ENCODE assay signal across 17 cellular contexts in genomic region chr17:77535435-77535834, GRCh38.
DNase-seq lines count a peak whose midpoint lies in the region; ATAC-seq, FAIRE-seq and TF ChIP-seq lines count a peak whose summit lies in the region.
"Had no signal": no experiment of that assay in that cellular context is flagged by ENCODE, and none has a peak within 500 bp of the region (broad histone marks: within the 10 kb centered on the region; RNA-seq: fewer than 3 reads in every experiment).

No MANE protein-coding gene starts in this region.

- BruUV-seq in K562 (replicated peaks; lab: Mats Ljungman, UMichigan) = no TSS peak

- 0 out of 2 replicates have a peak overlapping the region, but pooled peaks have one; percentile 17 for H3K4me2 ChIP-seq in K562 (ENCODE audit: insufficient read depth, low read length)
- no peak overlapping the region for H3K4me2 ChIP-seq in parathyroid adenoma (ENCODE audit: low read length)

- no peak for TF ChIP-seq POLR2A in K562 (conservative IDR thresholded peaks at IDR 0.05)

- POLR2A ChIA-PET in K562 (lab: Yijun Ruan, JAX) = no interaction called here

- CTCF ChIA-PET in K562 (lab: Yijun Ruan, JAX; ENCODE audit: low intra/inter-chr PET ratio) = no interaction called here

- TF ChIP-seq RAD21 in K562 (CRISPR knock-in tag; conservative IDR thresholded peaks at IDR 0.05 in 1 of 2, IDR thresholded peaks at IDR 0.05 in 1 of 2) = no peak

- DNase-seq in BE2C (peak; percentile 51), MG63 (peak; percentile 64), K562 (ENCODE audit: extremely low read depth in 1 of 4, low spot score in 3 of 4) (no peak)
- DNase-seq in stimulated activated CD4-positive, alpha-beta T cell treated with anti-CD3 and anti-CD28 coated beads, Interleukin-12 subunit alpha, Interleukin-12 subunit beta, amount 100 ng/mL, for 4 hours = no peak
- DNase-seq in activated CD4-positive, CD25-positive, alpha-beta regulatory T cell treated with anti-CD3 and anti-CD28 coated beads, Interleukin-2, amount 50 U/mL, for 72 hours = no peak
- DNase-seq: mesendoderm, MV-4-11, NCI-H2107, NCI-H526 treated with DMSO at 0.1 percent for 48 hours had no signal

- H3K36me3 ChIP-seq in BE2C = no peaks in the 10 kb centered on the region
- no peaks in the 10 kb centered on the region for H3K36me3 ChIP-seq in MG63
- no peaks in the 10 kb centered on the region for H3K36me3 ChIP-seq in K562 (ENCODE audit: control insufficient read depth, insufficient read depth, low read length)
- H3K36me3 ChIP-seq in parathyroid adenoma (ENCODE audit: control insufficient read depth, insufficient read depth, low read length) = no peaks in the 10 kb centered on the region
- H3K36me3 ChIP-seq: HAP-1, thoracic aorta had no signal

- no peak for FAIRE-seq in K562 (lab: Jason Lieb, UNC)
- FAIRE-seq: D721Med, islet of Langerhans had no signal

- H3K4me3 ChIP-seq in BE2C (ENCODE audit: low read depth, low read length) = no peak overlapping the region
- no peak overlapping the region for H3K4me3 ChIP-seq in MG63
- no peak overlapping the region for H3K4me3 ChIP-seq in K562
- H3K4me3 ChIP-seq in parathyroid adenoma (ENCODE audit: low read depth, low read length) = no peak overlapping the region
- H3K4me3 ChIP-seq: HAP-1, thoracic aorta had no signal

- WGBS in K562 (ENCODE audit: insufficient coverage, low coverage, missing lambda C conversion rate) = 3% methylated on average over 8 of the region's 10 CpGs

- H3K79me2 ChIP-seq in K562 (ENCODE audit: control insufficient read depth, insufficient read depth, low read length) (no peaks in the 10 kb centered on the region), parathyroid adenoma (no peaks in the 10 kb centered on the region)

- 0 out of 2 replicates have a peak, but pooled peaks cover 3% of the 10 kb centered on the region for H4K20me1 ChIP-seq in K562 (replicated peaks; ENCODE audit: control insufficient read depth, insufficient read depth, low read length)

- TF ChIP-seq EP300 in K562 (IDR thresholded peaks at IDR 0.05; ENCODE audit: low read length) = no peak

- no peak overlapping the region for H3K9ac ChIP-seq in K562 (ENCODE audit: insufficient read depth in 1 of 2, low read depth in 2 of 2, low read length in 2 of 2)
- H3K9ac ChIP-seq in parathyroid adenoma = no peak overlapping the region

- H3K27ac ChIP-seq in K562 (ENCODE audit: extremely low read depth, low read depth, low read length) (no peak overlapping the region), parathyroid adenoma (no peak overlapping the region)
- H3K27ac ChIP-seq: thoracic aorta, VCaP had no signal

- H3K4me1 ChIP-seq in BE2C = peaks cover 8% of the 10 kb centered on the region
- H3K4me1 ChIP-seq in K562 (replicated peaks in 1 of 2; ENCODE audit: control insufficient read depth in 2 of 2, insufficient read depth in 2 of 2, low read length in 2 of 2) = no peaks in the 10 kb centered on the region; a peak in 1 of 5 replicates
- H3K4me1 ChIP-seq in parathyroid adenoma = no peaks in the 10 kb centered on the region
- H3K4me1 ChIP-seq: HAP-1 had no signal

- peak overlapping the region; percentile 17; the same call in 1 of the 2 replicates for H2AFZ ChIP-seq in K562 (ENCODE audit: low read depth, low read length)
- peak overlapping the region; percentile 64 for H2AFZ ChIP-seq in parathyroid adenoma

- no peaks in the 10 kb centered on the region for H3K27me3 ChIP-seq in BE2C
- H3K27me3 ChIP-seq in MG63 = no peaks in the 10 kb centered on the region
- H3K27me3 ChIP-seq in K562 (ENCODE audit: control insufficient read depth in 2 of 2, insufficient read depth in 2 of 2, low read length in 2 of 2) = peaks cover 32 to 56% of the 10 kb centered on the region in 2 experiments; a peak in 4 of 5 replicates
- no peaks in the 10 kb centered on the region for H3K27me3 ChIP-seq in parathyroid adenoma (ENCODE audit: control insufficient read depth, insufficient read depth, low read length)

- intact Hi-C loops in K562 (cut with micrococcal nuclease) = no loop called here

- TF ChIP-seq CTCF in BE2C (IDR thresholded peaks at IDR 0.05; ENCODE audit: low read depth, low read length) (no peak), K562 (IDR thresholded peaks at IDR 0.05 in 2 of 3, conservative IDR thresholded peaks at IDR 0.05 in 1 of 3; ENCODE audit: insufficient read depth in 2 of 3, low read depth in 1 of 3, low read length in 3 of 3) (no peak), parathyroid adenoma (IDR thresholded peaks at IDR 0.05) (no peak)

- no peaks in the 10 kb centered on the region for H3K9me1 ChIP-seq in K562 (ENCODE audit: control insufficient read depth, insufficient read depth, low read length)

- in situ Hi-C loops in K562 (cut with MboI) = no loop called here

- ATAC-seq in K562 (no peak), HG03460 (IDR thresholded peaks at IDR 0.05; ENCODE audit: unreplicated experiment) (no peak), HG02981 (IDR thresholded peaks at IDR 0.05; ENCODE audit: unreplicated experiment) (no peak)

- H3K9me3 ChIP-seq in BE2C = no peaks in the 10 kb centered on the region
- H3K9me3 ChIP-seq in MG63 = 0 out of 2 replicates have a peak, but pooled peaks cover 3% of the 10 kb centered on the region
- no peaks in the 10 kb centered on the region; the same call in 1 of the 2 replicates for H3K9me3 ChIP-seq in K562 (replicated peaks; ENCODE audit: control insufficient read depth, insufficient read depth, low read depth, low read length)
- H3K9me3 ChIP-seq in parathyroid adenoma (ENCODE audit: control insufficient read depth, low read length) = no peaks in the 10 kb centered on the region
- H3K9me3 ChIP-seq: HAP-1, thoracic aorta had no signal

TF ChIP-seq in K562, 482 proteins besides CTCF, POLR2A, EP300 and RAD21:
- 0 out of 2 replicates have a peak, but pooled peaks have one; percentile 39 for TF ChIP-seq JUND (IDR thresholded peaks at IDR 0.05; ENCODE audit: borderline replicate concordance, low read depth, low read length)
- TF ChIP-seq JUND (tag; IDR thresholded peaks at IDR 0.05; ENCODE audit: borderline replicate concordance, low read depth, low read length) = no peak
- TF ChIP-seq CREM (IDR thresholded peaks at IDR 0.05; ENCODE audit: low read depth) = peak; percentile 51; the same call in 1 of the 2 replicates
- no peak for TF ChIP-seq BRCA1 (IDR thresholded peaks at IDR 0.05)
- TF ChIP-seq BRCA1 (CRISPR knock-in tag; IDR thresholded peaks at IDR 0.05) = no peak
- TF ChIP-seq ESRRA (IDR thresholded peaks at IDR 0.05; ENCODE audit: borderline replicate concordance, low read depth) = peak; percentile 59; the same call in 1 of the 2 replicates
- no peak for TF ChIP-seq ATF1 (CRISPR knock-in tag; IDR thresholded peaks at IDR 0.05)
- peak; percentile 37; the same call in 1 of the 2 replicates for TF ChIP-seq ATF1 (tag; IDR thresholded peaks at IDR 0.05)
- TF ChIP-seq ATF3 (IDR thresholded peaks at IDR 0.05) = peak; percentile 87
- TF ChIP-seq ATF3 (CRISPR knock-in tag; conservative IDR thresholded peaks at IDR 0.05) = no peak
- TF ChIP-seq ATF2 (CRISPR knock-in tag; IDR thresholded peaks at IDR 0.05) = peak; percentile 50; the same call in 1 of the 2 replicates
- TF ChIP-seq ATF7 (IDR thresholded peaks at IDR 0.05) = peak; percentile 73
- TF ChIP-seq RNF2 (IDR thresholded peaks at IDR 0.05) = no peak

Comparison
In these comparisons a context has a peak if more than half of its experiments do, and no peak if none do; other contexts are left out.
1. DNase-seq: peak in BE2C (single experiment) and MG63 (single experiment); none in K562 (0 of 4), stimulated activated CD4-positive, alpha-beta T cell treated with anti-CD3 and anti-CD28 coated beads, Interleukin-12 subunit alpha, Interleukin-12 subunit beta, amount 100 ng/mL, for 4 hours (single experiment) and activated CD4-positive, CD25-positive, alpha-beta regulatory T cell treated with anti-CD3 and anti-CD28 coated beads, Interleukin-2, amount 50 U/mL, for 72 hours (single experiment).